ENCODE assay signal across 2 cellular contexts in genomic region chr3:36165509-36165908, GRCh38.
TF ChIP-seq lines count a peak whose summit lies in the region.

No MANE protein-coding gene starts in this region.

TF ChIP-seq in HepG2, 621 proteins besides CTCF, POLR2A, EP300 and RAD21:
- peak; percentile 62 to 87 for TF ChIP-seq MAFK (conservative IDR thresholded peaks at IDR 0.05 in 1 of 2, IDR thresholded peaks at IDR 0.05 in 1 of 2; ENCODE audit: low read length in 2 of 2)
- TF ChIP-seq MAFF (IDR thresholded peaks at IDR 0.05; ENCODE audit: low read depth, low read length), result peak; percentile 78
- TF ChIP-seq, protein P1, sequence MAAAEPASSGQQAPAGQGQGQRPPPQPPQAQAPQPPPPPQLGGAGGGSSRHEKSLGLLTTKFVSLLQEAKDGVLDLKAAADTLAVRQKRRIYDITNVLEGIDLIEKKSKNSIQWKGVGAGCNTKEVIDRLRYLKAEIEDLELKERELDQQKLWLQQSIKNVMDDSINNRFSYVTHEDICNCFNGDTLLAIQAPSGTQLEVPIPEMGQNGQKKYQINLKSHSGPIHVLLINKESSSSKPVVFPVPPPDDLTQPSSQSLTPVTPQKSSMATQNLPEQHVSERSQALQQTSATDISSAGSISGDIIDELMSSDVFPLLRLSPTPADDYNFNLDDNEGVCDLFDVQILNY (CRISPR knock-in tag; conservative IDR thresholded peaks at IDR 0.05), result no peak

TF ChIP-seq in K562, 482 proteins besides CTCF, POLR2A, EP300 and RAD21:
- peak; percentile 65 for TF ChIP-seq MAFF (IDR thresholded peaks at IDR 0.05; ENCODE audit: low read length)
- TF ChIP-seq C11orf30 (IDR thresholded peaks at IDR 0.05; ENCODE audit: low read depth), result peak; percentile 70; the same call in 1 of the 2 replicates
- peak; percentile 65; the same call in 1 of the 2 replicates for TF ChIP-seq MAFG (tag; conservative IDR thresholded peaks at IDR 0.05)
- TF ChIP-seq ZNF316 (IDR thresholded peaks at IDR 0.05), result peak; percentile 82
- TF ChIP-seq ZC3H4 (CRISPR knock-in tag; IDR thresholded peaks at IDR 0.05; ENCODE audit: borderline replicate concordance), result no peak
- peak; percentile 43; the same call in 1 of the 2 replicates for TF ChIP-seq MAFK (IDR thresholded peaks at IDR 0.05; ENCODE audit: low read length)
- no peak for TF ChIP-seq RBM15 (IDR thresholded peaks at IDR 0.05; ENCODE audit: insufficient read depth, low read length)
- TF ChIP-seq SMAD3 (CRISPR knock-in tag; conservative IDR thresholded peaks at IDR 0.05), result no peak
- no peak for TF ChIP-seq ZNF57 (CRISPR knock-in tag; IDR thresholded peaks at IDR 0.05)
- no peak for TF ChIP-seq NFXL1 (CRISPR knock-in tag; IDR thresholded peaks at IDR 0.05)
